Comparison of ENCODE assay signal across 9 cellular contexts in the genomic region with DNA sequence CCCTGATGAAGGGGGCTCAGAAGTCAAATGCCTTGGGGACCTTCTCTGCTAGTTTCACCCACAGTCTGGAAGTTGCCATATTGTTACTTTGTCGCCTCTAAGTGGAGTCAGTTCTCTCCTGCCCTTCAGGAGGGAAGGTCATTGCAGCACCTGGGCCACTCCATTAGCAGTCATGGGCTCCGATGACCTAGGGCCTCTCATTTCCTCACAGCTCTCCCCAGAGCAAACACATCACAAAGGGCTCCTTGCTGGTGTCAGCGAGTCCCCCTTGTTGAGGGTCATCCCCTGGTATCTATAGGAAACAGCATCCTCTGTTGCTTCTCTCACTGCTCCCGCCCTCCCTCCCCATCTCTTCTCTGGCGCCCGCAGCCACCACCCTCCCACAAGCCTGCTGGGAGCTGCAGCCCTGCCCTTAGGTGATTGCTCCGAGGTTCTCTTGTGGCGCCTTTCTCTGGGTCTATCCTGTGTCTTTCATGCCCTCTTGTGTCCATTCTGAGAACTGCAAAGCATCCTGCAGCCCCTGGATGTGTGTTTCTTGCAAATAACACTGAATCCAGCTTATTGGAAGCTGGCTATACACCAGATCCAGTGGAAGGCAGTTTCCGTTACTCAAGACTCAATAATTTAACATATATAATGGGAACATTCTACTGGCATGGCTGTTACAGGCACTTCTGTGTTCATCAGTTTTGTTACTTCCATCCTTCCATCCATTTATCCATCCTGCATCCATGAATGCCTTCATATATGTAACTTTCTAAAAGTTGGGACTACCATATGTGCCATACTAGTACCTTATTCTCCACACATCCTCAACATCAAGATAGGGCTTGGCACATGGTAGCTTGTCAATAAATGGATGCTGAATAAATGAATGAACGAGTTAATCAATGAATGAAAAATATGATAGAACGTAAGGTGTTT. TPM values are rescaled to one million over a fixed set of nuclear protein-coding genes. Genes with fewer than 3 reads are reported as not detected.
A peak's percentile ranks its signal among the peaks of the same experiment; 100 is the strongest.
DNase-seq lines count a peak whose midpoint lies in the region; ATAC-seq and TF ChIP-seq lines count a peak whose summit lies in the region.
"Had no signal": no experiment of that assay in that cellular context is flagged by ENCODE, and none has a peak within 500 bp of the region (broad histone marks: within the 10 kb centered on the region; RNA-seq: fewer than 3 reads in every experiment).

No MANE protein-coding gene starts in this region.

- peak; percentile 86 for TF ChIP-seq CTCF in endodermal cell (conservative IDR thresholded peaks at IDR 0.05)
- TF ChIP-seq CTCF in mesothelial cell of epicardium (IDR thresholded peaks at IDR 0.05; ENCODE audit: unreplicated experiment) = peak; percentile 65

- intact Hi-C loops in activated CD4-positive, alpha-beta T cell treated with anti-CD3 and anti-CD28 coated beads, Interleukin-2, amount 10 ng/mL, durations not matched to agents 24 days and 14 days (cut with micrococcal nuclease) = loop anchor here (2.0 kb wide), 1 partner anchor 485 kb away; no protein-coding TSS in a partner anchor

- no peak overlapping the region for H3K4me3 ChIP-seq in endodermal cell (ENCODE audit: low read length)

- no peak overlapping the region for H3K9ac ChIP-seq in endodermal cell (ENCODE audit: extremely low read depth, low read length, poor library complexity, severe bottlenecking)

- no peak overlapping the region for H3K27ac Mint-ChIP-seq in activated CD4-positive, alpha-beta T cell treated with anti-CD3 and anti-CD28 coated beads, Interleukin-2, amount 10 ng/mL, durations not matched to agents 24 days and 14 days
- no peak overlapping the region for H3K27ac Mint-ChIP-seq in endodermal cell
- H3K27ac Mint-ChIP-seq in mesothelial cell of epicardium = no peak overlapping the region
- no peak overlapping the region for H3K27ac Mint-ChIP-seq in stimulated activated naive B cell treated with anti-CD40 and anti-IgM and Interleukin-4, amounts not matched to agents 10 μg/mL and 1 μg/mL and 100 μg/mL, for 72 hours
- H3K27ac Mint-ChIP-seq: T-helper 1 cell treated with Interleukin-12 subunit alpha and Interleukin-12 subunit beta and Interleukin-4 antibody, amounts not matched to agents 30 μg/mL and 1 μg/mL, for 36 hours had no signal

- H3K4me1 ChIP-seq in endodermal cell (ENCODE audit: control insufficient read depth, insufficient read depth, low read length) = no peaks in the 10 kb centered on the region

- no peak overlapping the region for H3K4me3 Mint-ChIP-seq in activated CD4-positive, alpha-beta T cell treated with anti-CD3 and anti-CD28 coated beads, Interleukin-2, amount 10 ng/mL, durations not matched to agents 24 days and 14 days
- no peak overlapping the region for H3K4me3 Mint-ChIP-seq in endodermal cell
- no peak overlapping the region for H3K4me3 Mint-ChIP-seq in mesothelial cell of epicardium
- no peak overlapping the region for H3K4me3 Mint-ChIP-seq in stimulated activated naive B cell treated with anti-CD40 and anti-IgM and Interleukin-4, amounts not matched to agents 10 μg/mL and 1 μg/mL and 100 μg/mL, for 72 hours
- H3K4me3 Mint-ChIP-seq: T-helper 1 cell treated with Interleukin-12 subunit alpha and Interleukin-12 subunit beta and Interleukin-4 antibody, amounts not matched to agents 30 μg/mL and 1 μg/mL, for 36 hours had no signal

- ATAC-seq in HG02798 (IDR thresholded peaks at IDR 0.05; ENCODE audit: poor library complexity, unreplicated experiment) (peak; percentile 60), HG02623 (IDR thresholded peaks at IDR 0.05; ENCODE audit: unreplicated experiment) (no peak)
- ATAC-seq in stimulated activated naive B cell treated with anti-CD40 and anti-IgM and Interleukin-4, amounts not matched to agents 10 μg/mL and 1 μg/mL and 100 μg/mL, for 72 hours (replicated peaks) = peak; percentile 86 to 89

- no peaks in the 10 kb centered on the region for H3K36me3 ChIP-seq in endodermal cell (ENCODE audit: control insufficient read depth, insufficient read depth, low read length)

- DNase-seq in DMS153 (lab: John Stamatoyannopoulos, UW) (peak; percentile 78), NCI-H510A treated with DMSO at 0.1 percent for 48 hours (lab: John Stamatoyannopoulos, UW) (peak; percentile 86), endodermal cell (peak; percentile 94), mesothelial cell of epicardium (ENCODE audit: low spot score in 2 of 2, unreplicated experiment in 2 of 2) (peak in 1 of 2 experiments; percentile 71)
- DNase-seq in activated CD4-positive, alpha-beta T cell treated with anti-CD3 and anti-CD28 coated beads, Interleukin-2, amount 10 ng/mL, durations not matched to agents 24 days and 14 days = peak; percentile 85
- DNase-seq in stimulated activated naive B cell treated with anti-CD40 and anti-IgM and Interleukin-4, amounts not matched to agents 10 μg/mL and 1 μg/mL and 100 μg/mL, for 72 hours = peak; percentile 35

- H3K9me3 Mint-ChIP-seq in activated CD4-positive, alpha-beta T cell treated with anti-CD3 and anti-CD28 coated beads, Interleukin-2, amount 10 ng/mL, durations not matched to agents 24 days and 14 days = no peaks in the 10 kb centered on the region
- H3K9me3 Mint-ChIP-seq in endodermal cell = no peaks in the 10 kb centered on the region
- no peaks in the 10 kb centered on the region for H3K9me3 Mint-ChIP-seq in mesothelial cell of epicardium
- no peaks in the 10 kb centered on the region for H3K9me3 Mint-ChIP-seq in stimulated activated naive B cell treated with anti-CD40 and anti-IgM and Interleukin-4, amounts not matched to agents 10 μg/mL and 1 μg/mL and 100 μg/mL, for 72 hours
- H3K9me3 Mint-ChIP-seq: T-helper 1 cell treated with Interleukin-12 subunit alpha and Interleukin-12 subunit beta and Interleukin-4 antibody, amounts not matched to agents 30 μg/mL and 1 μg/mL, for 36 hours had no signal

- no peaks in the 10 kb centered on the region for H3K4me1 Mint-ChIP-seq in activated CD4-positive, alpha-beta T cell treated with anti-CD3 and anti-CD28 coated beads, Interleukin-2, amount 10 ng/mL, durations not matched to agents 24 days and 14 days
- H3K4me1 Mint-ChIP-seq in endodermal cell (peaks cover 5% of the 10 kb centered on the region), mesothelial cell of epicardium (no peaks in the 10 kb centered on the region)
- H3K4me1 Mint-ChIP-seq in stimulated activated naive B cell treated with anti-CD40 and anti-IgM and Interleukin-4, amounts not matched to agents 10 μg/mL and 1 μg/mL and 100 μg/mL, for 72 hours = peaks cover 0 to 3% of the 10 kb centered on the region in 2 donors

- 34 to 35% methylated on average over 7 to 11 of the region's 11 CpGs for WGBS in endodermal cell (ENCODE audit: insufficient coverage in 1 of 2, insufficient read length in 1 of 2), 2 experiments

- no peaks in the 10 kb centered on the region for H3K9me3 ChIP-seq in endodermal cell (ENCODE audit: control insufficient read depth, low read length)

- H3K27ac ChIP-seq in endodermal cell (ENCODE audit: low read depth, low read length) = no peak overlapping the region

- no peaks in the 10 kb centered on the region for H3K36me3 Mint-ChIP-seq in activated CD4-positive, alpha-beta T cell treated with anti-CD3 and anti-CD28 coated beads, Interleukin-2, amount 10 ng/mL, durations not matched to agents 24 days and 14 days (ENCODE audit: low read depth)
- no peaks in the 10 kb centered on the region for H3K36me3 Mint-ChIP-seq in endodermal cell (ENCODE audit: low read depth)
- H3K36me3 Mint-ChIP-seq in mesothelial cell of epicardium = no peaks in the 10 kb centered on the region
- no peaks in the 10 kb centered on the region for H3K36me3 Mint-ChIP-seq in stimulated activated naive B cell treated with anti-CD40 and anti-IgM and Interleukin-4, amounts not matched to agents 10 μg/mL and 1 μg/mL and 100 μg/mL, for 72 hours

- no peaks in the 10 kb centered on the region for H3K27me3 ChIP-seq in endodermal cell (ENCODE audit: control insufficient read depth, insufficient read depth, low read length, poor library complexity, severe bottlenecking)

- no peaks in the 10 kb centered on the region for H3K27me3 Mint-ChIP-seq in activated CD4-positive, alpha-beta T cell treated with anti-CD3 and anti-CD28 coated beads, Interleukin-2, amount 10 ng/mL, durations not matched to agents 24 days and 14 days
- H3K27me3 Mint-ChIP-seq in endodermal cell (ENCODE audit: insufficient read depth) = peaks cover 10% of the 10 kb centered on the region
- H3K27me3 Mint-ChIP-seq in mesothelial cell of epicardium (ENCODE audit: low read depth) = peaks cover 38% of the 10 kb centered on the region
- peaks cover 23 to 25% of the 10 kb centered on the region in 2 donors for H3K27me3 Mint-ChIP-seq in stimulated activated naive B cell treated with anti-CD40 and anti-IgM and Interleukin-4, amounts not matched to agents 10 μg/mL and 1 μg/mL and 100 μg/mL, for 72 hours

RNA-seq across cellular contexts. Expression of gene PDILT, which starts 21.2 kb away (rescaled TPM):
- not detected in 2 replicates for total RNA-seq in activated CD4-positive, alpha-beta T cell treated with anti-CD3 and anti-CD28 coated beads, Interleukin-2, amount 10 ng/mL, durations not matched to agents 24 days and 14 days
- not detected for total RNA-seq in endodermal cell
- polyA plus RNA-seq in endodermal cell (2013, experiment 1 of 2) = not detected
- not detected for polyA plus RNA-seq in endodermal cell (2013, experiment 2 of 2)
- total RNA-seq in mesothelial cell of epicardium = not detected in 3 replicates

RNA-seq across cellular contexts. Expression of gene ACSM5, which starts 26.0 kb away (rescaled TPM):
- not detected in 2 replicates for total RNA-seq in activated CD4-positive, alpha-beta T cell treated with anti-CD3 and anti-CD28 coated beads, Interleukin-2, amount 10 ng/mL, durations not matched to agents 24 days and 14 days
- not detected for total RNA-seq in endodermal cell
- not detected for polyA plus RNA-seq in endodermal cell (2013, experiment 1 of 2)
- not detected for polyA plus RNA-seq in endodermal cell (2013, experiment 2 of 2)
- not detected in 3 replicates for total RNA-seq in mesothelial cell of epicardium

RNA-seq across cellular contexts. Expression of gene UMOD, which starts 30.9 kb away (rescaled TPM):
- total RNA-seq in activated CD4-positive, alpha-beta T cell treated with anti-CD3 and anti-CD28 coated beads, Interleukin-2, amount 10 ng/mL, durations not matched to agents 24 days and 14 days = not detected in 2 replicates
- total RNA-seq in endodermal cell = not detected
- not detected for polyA plus RNA-seq in endodermal cell (2013, experiment 1 of 2)
- polyA plus RNA-seq in endodermal cell (2013, experiment 2 of 2) = not detected
- total RNA-seq in mesothelial cell of epicardium = not detected in 3 replicates

RNA-seq across cellular contexts. Expression of gene GP2, which starts 56.1 kb away (rescaled TPM):
- not detected in 2 replicates for total RNA-seq in activated CD4-positive, alpha-beta T cell treated with anti-CD3 and anti-CD28 coated beads, Interleukin-2, amount 10 ng/mL, durations not matched to agents 24 days and 14 days
- not detected for total RNA-seq in endodermal cell
- polyA plus RNA-seq in endodermal cell (2013, experiment 1 of 2) = not detected
- polyA plus RNA-seq in endodermal cell (2013, experiment 2 of 2) = not detected
- total RNA-seq in mesothelial cell of epicardium = not detected in 3 replicates
